Comparison of ENCODE assay signal across 24 cellular contexts in genomic region chr22:36285545-36285944, GRCh38. TPM values are rescaled to one million over a fixed set of nuclear protein-coding genes. Genes with fewer than 3 reads are reported as not detected.
DNase-seq lines count a peak whose midpoint lies in the region; ATAC-seq, FAIRE-seq and TF ChIP-seq lines count a peak whose summit lies in the region.
"Had no signal": no experiment of that assay in that cellular context is flagged by ENCODE, and none has a peak within 500 bp of the region (broad histone marks: within the 10 kb centered on the region; RNA-seq: fewer than 3 reads in every experiment).

No MANE protein-coding gene starts in this region.

- H2AFZ ChIP-seq in HepG2 (ENCODE audit: low read length) (no peak overlapping the region), smooth muscle cell (ENCODE audit: low read depth) (no peak overlapping the region)
- H2AFZ ChIP-seq: GM23248, PC-9 had no signal

- no peak for TF ChIP-seq RAD21 in HepG2 (CRISPR knock-in tag; IDR thresholded peaks at IDR 0.05)

- no TSS peak for BruUV-seq in HepG2 (replicated peaks; lab: Mats Ljungman, UMichigan)

- FAIRE-seq in HepG2 (lab: Jason Lieb, UNC): no peak
- FAIRE-seq: bronchial epithelial cell, keratinocyte had no signal

- POLR2A ChIA-PET in HepG2 (lab: Yijun Ruan, JAX): no interaction called here

- H3K27ac ChIP-seq in heart left ventricle (peak overlapping the region in 10 of 12 donors; percentile 25 to 88 (median 60)), HepG2 (ENCODE audit: extremely low read length, insufficient read depth, low read length) (no peak overlapping the region), smooth muscle cell (ENCODE audit: low read depth) (peak overlapping the region; percentile 19)
- H3K27ac ChIP-seq: HL-60, PC-9 had no signal

- no peak overlapping the region for H3K9ac ChIP-seq in HepG2 (ENCODE audit: insufficient read depth, low read depth, low read length)
- H3K9ac ChIP-seq in smooth muscle cell (ENCODE audit: low read depth): no peak overlapping the region
- H3K9ac ChIP-seq: GM23248 had no signal

- H3K4me2 ChIP-seq in HepG2 (ENCODE audit: low read depth, low read length) (no peak overlapping the region), smooth muscle cell (no peak overlapping the region)
- H3K4me2 ChIP-seq: PC-9 had no signal

- H4K20me1 ChIP-seq in HepG2 (ENCODE audit: insufficient read depth, low read length) (no peaks in the 10 kb centered on the region), smooth muscle cell (ENCODE audit: low read depth) (peaks cover 95% of the 10 kb centered on the region)

- H3K27me3 ChIP-seq in heart left ventricle (no peaks in the 10 kb centered on the region), HepG2 (ENCODE audit: control insufficient read depth in 1 of 2, insufficient read depth in 2 of 2, low read length in 2 of 2) (no peaks in the 10 kb centered on the region), smooth muscle cell (ENCODE audit: low read depth) (no peaks in the 10 kb centered on the region)

- H3K9me3 ChIP-seq in heart left ventricle (no peaks in the 10 kb centered on the region), HepG2 (ENCODE audit: low read length) (no peaks in the 10 kb centered on the region), smooth muscle cell (replicated peaks; ENCODE audit: low read depth) (no peaks in the 10 kb centered on the region)
- H3K9me3 ChIP-seq: mucosa of descending colon had no signal

- TF ChIP-seq CTCF in heart left ventricle (IDR thresholded peaks at IDR 0.05) (no peak), HepG2 (CRISPR knock-in tag; IDR thresholded peaks at IDR 0.05) (no peak), smooth muscle cell (IDR thresholded peaks at IDR 0.05; ENCODE audit: borderline replicate concordance, insufficient read depth, poor library complexity, severe bottlenecking) (no peak)

- 71 to 82% (median 79%) methylated on average over 9 to 21 of the region's 21 CpGs for WGBS in heart left ventricle, 4 donors
- 96% methylated on average over 15 of the region's 21 CpGs for WGBS in HepG2 (ENCODE audit: low lambda C conversion rate)
- WGBS in smooth muscle cell (ENCODE audit: low lambda C conversion rate): 98% methylated on average over 21 of the region's 21 CpGs

- H3K4me3 ChIP-seq in heart left ventricle: no peak overlapping the region
- no peak overlapping the region for H3K4me3 ChIP-seq in HepG2 (replicated peaks in 1 of 3; ENCODE audit: insufficient read depth in 1 of 3, low read depth in 2 of 3, low read length in 3 of 3)
- no peak overlapping the region for H3K4me3 ChIP-seq in smooth muscle cell
- H3K4me3 ChIP-seq: GM23248, mucosa of descending colon, PC-9 had no signal

- H3K4me1 ChIP-seq in heart left ventricle (peaks cover 0 to 24% (median 13%) of the 10 kb centered on the region in 12 donors), HepG2 (ENCODE audit: insufficient read depth, low read length) (no peaks in the 10 kb centered on the region), smooth muscle cell (ENCODE audit: low read depth) (no peaks in the 10 kb centered on the region)

- in situ Hi-C loops in HepG2 (cut with HindIII; ENCODE audit: extremely low pct_ligation_motif_present, low pct_unique_long_range_greater_than_20kb): loop anchor here (5.0 to 10.0 kb wide), 2 partner anchors 51 to 88 kb away; partner anchors contain the start of gene APOL2

- ATAC-seq in heart left ventricle: peak in 1 of 4 donors; percentile 1
- ATAC-seq in Right ventricle myocardium inferior: no peak
- ATAC-seq in HepG2: no peak
- ATAC-seq in GM18502 (IDR thresholded peaks at IDR 0.05; ENCODE audit: poor library complexity, unreplicated experiment): no peak
- ATAC-seq in HG03460 (IDR thresholded peaks at IDR 0.05; ENCODE audit: unreplicated experiment): no peak
- ATAC-seq in HG03442 (IDR thresholded peaks at IDR 0.05; ENCODE audit: unreplicated experiment): no peak
- ATAC-seq in HG02973 (IDR thresholded peaks at IDR 0.05; ENCODE audit: unreplicated experiment): no peak

- H3F3A ChIP-seq in smooth muscle cell (ENCODE audit: low read depth): peaks cover 81% of the 10 kb centered on the region

- intact Hi-C loops in heart left ventricle (cut with DNase I): loop anchor here in 3 of 10 donors (2.0 to 10.0 kb wide), 3 partner anchors 61 to 89 kb away; no protein-coding TSS in a partner anchor
- intact Hi-C loops in Right ventricle myocardium inferior (cut with DNase I): no loop called here
- intact Hi-C loops in HepG2 (cut with micrococcal nuclease; ENCODE audit: unreplicated experiment): no loop called here

- TF ChIP-seq POLR2A in heart left ventricle (IDR thresholded peaks at IDR 0.05) (no peak), HepG2 (IDR thresholded peaks at IDR 0.05; ENCODE audit: insufficient read depth in 1 of 2, low read depth in 2 of 2, low read length in 2 of 2) (no peak)

- H3K36me3 ChIP-seq in heart left ventricle (peaks cover 10 to 99% (median 96%) of the 10 kb centered on the region in 9 donors), HepG2 (replicated peaks in 1 of 2; ENCODE audit: control insufficient read depth in 1 of 2, insufficient read depth in 2 of 2, low read length in 2 of 2) (peaks cover 48 to 71% of the 10 kb centered on the region in 2 experiments), smooth muscle cell (ENCODE audit: low read depth) (peaks cover 45% of the 10 kb centered on the region)

- CTCF ChIA-PET in HepG2 (lab: Yijun Ruan, JAX; ENCODE audit: low intra/inter-chr PET ratio, low total read pairs): interaction anchor here (0.9 to 2.0 kb wide), 2 partner anchors 64 to 91 kb away, joined by 4 to 14 read pairs; no protein-coding TSS in a partner anchor

- H3K79me2 ChIP-seq in HepG2 (ENCODE audit: insufficient read depth, low read length) (no peaks in the 10 kb centered on the region), smooth muscle cell (ENCODE audit: low read depth) (peaks cover 15% of the 10 kb centered on the region)

- DNase-seq in heart left ventricle: peak in 1 of 5 donors; percentile 40
- DNase-seq in Right ventricle myocardium inferior (ENCODE audit: missing footprints): no peak
- DNase-seq in HepG2 (ENCODE audit: low spot score): no peak
- DNase-seq in smooth muscle cell (lab: John Stamatoyannopoulos, UW; ENCODE audit: unreplicated experiment): no peak
- DNase-seq: activated CD4-positive, alpha-beta T cell treated with anti-CD3 and anti-CD28 coated beads for 48 hours; activated T-cell treated with anti-CD3 and anti-CD28 coated beads for 4 hours; CD8-positive, alpha-beta memory T cell; DMS79 treated with DMSO at 0.1 percent for 48 hours; KBM-7; NCI-H1092; NCI-H2107; NCI-H69; occipital lobe; PC-9; stimulated activated CD4-positive, alpha-beta T cell treated with anti-CD3 and anti-CD28 coated beads, Interleukin-2, amount 100 ng/mL, for 48 hours had no signal

- TF ChIP-seq EP300 in HepG2 (IDR thresholded peaks at IDR 0.05; ENCODE audit: low read depth in 2 of 2, low read length in 2 of 2): no peak
- no peak for TF ChIP-seq EP300 in HepG2 (CRISPR knock-in tag; IDR thresholded peaks at IDR 0.05; ENCODE audit: borderline replicate concordance)

RNA-seq across cellular contexts. Expression of gene APOL1, which starts 32.6 kb away (rescaled TPM):
- 100 to 1,000 TPM in 1 of 9 donors, 10 to 100 TPM in 8; 10.4 to 132 (median 18.1) TPM for total RNA-seq in heart left ventricle
- polyA plus RNA-seq in heart left ventricle: 10 to 100 TPM; 13.4 to 18.9 TPM
- total RNA-seq in Right ventricle myocardium inferior: 22.1 TPM
- 11.2 and 20.3 TPM in 2 replicates for total RNA-seq in HepG2 (2016; rRNA removed; fragmentation: Illumina TruSeq; extraction: Trizol)
- total RNA-seq in HepG2 (2016; cell fraction: cytosol; rRNA removed; fragmentation: Illumina TruSeq; extraction: Trizol; ENCODE audit: low read depth): 2.3 and 2.8 TPM in 2 replicates
- 10.1 and 20.9 TPM in 2 replicates for total RNA-seq in HepG2 (2016; cell fraction: insoluble cytoplasmic fraction; rRNA removed; fragmentation: Illumina TruSeq; extraction: Trizol)
- total RNA-seq in HepG2 (2016; cell fraction: membrane; rRNA removed; fragmentation: Illumina TruSeq; extraction: Trizol): 3.2 and 3.4 TPM in 2 replicates
- total RNA-seq in HepG2 (2016; cell fraction: nucleus; rRNA removed; fragmentation: Illumina TruSeq; extraction: Trizol): 19.4 and 20.3 TPM in 2 replicates
- polyA plus RNA-seq in HepG2 (2011; rRNA removed): 75.0 and 124 TPM in 2 replicates
- polyA plus RNA-seq in HepG2 (2011; cell fraction: cytosol; rRNA removed): 57.2 and 84.6 TPM in 2 replicates
- 110 and 144 TPM in 2 replicates for polyA plus RNA-seq in HepG2 (2011; cell fraction: nucleus; rRNA removed)
- polyA plus RNA-seq in HepG2 (2012): 126 and 159 TPM in 2 replicates
- polyA plus RNA-seq in HepG2 (2016; cell fraction: cytosol; fragmentation: Illumina TruSeq; extraction: Trizol; ENCODE audit: low read depth): 2.5 and 2.9 TPM in 2 replicates
- polyA plus RNA-seq in HepG2 (2016; cell fraction: insoluble cytoplasmic fraction; fragmentation: Illumina TruSeq; extraction: Trizol; ENCODE audit: low read depth): 12.0 and 13.0 TPM in 2 replicates
- polyA plus RNA-seq in HepG2 (2016; cell fraction: membrane; fragmentation: Illumina TruSeq; extraction: Trizol; ENCODE audit: low read depth): 3.3 and 3.8 TPM in 2 replicates
- polyA plus RNA-seq in HepG2 (2016; cell fraction: nucleus; fragmentation: Illumina TruSeq; extraction: Trizol; ENCODE audit: insufficient read depth, low read depth): 37.3 and 42.3 TPM in 2 replicates
- polyA minus RNA-seq in HepG2 (2011; rRNA and poly(A)+ RNA removed; ENCODE audit: low replicate concordance): 2.0 and 61.9 TPM in 2 replicates
- polyA minus RNA-seq in HepG2 (2011; cell fraction: cytosol; rRNA and poly(A)+ RNA removed): 61.5 and 88.3 TPM in 2 replicates
- 34.2 and 54.7 TPM in 2 replicates for polyA minus RNA-seq in HepG2 (2011; cell fraction: nucleus; rRNA and poly(A)+ RNA removed)
- not detected in 2 replicates for total RNA-seq in smooth muscle cell
- polyA plus RNA-seq in smooth muscle cell: 0.62 and 4.9 TPM in 2 replicates

RNA-seq across cellular contexts. Expression of gene APOL2, which starts 46.2 kb away (rescaled TPM):
- total RNA-seq in heart left ventricle: 100 to 1,000 TPM in 1 of 9 donors, 10 to 100 TPM in 8; 26.6 to 213 (median 55.9) TPM
- polyA plus RNA-seq in heart left ventricle: 10 to 100 TPM; 37.2 to 44.7 TPM
- 67.0 TPM for total RNA-seq in Right ventricle myocardium inferior
- total RNA-seq in HepG2 (2016; rRNA removed; fragmentation: Illumina TruSeq; extraction: Trizol): 28.7 and 34.3 TPM in 2 replicates
- total RNA-seq in HepG2 (2016; cell fraction: cytosol; rRNA removed; fragmentation: Illumina TruSeq; extraction: Trizol; ENCODE audit: low read depth): 2.5 and 3.6 TPM in 2 replicates
- 27.0 and 29.3 TPM in 2 replicates for total RNA-seq in HepG2 (2016; cell fraction: insoluble cytoplasmic fraction; rRNA removed; fragmentation: Illumina TruSeq; extraction: Trizol)
- 8.2 and 9.0 TPM in 2 replicates for total RNA-seq in HepG2 (2016; cell fraction: membrane; rRNA removed; fragmentation: Illumina TruSeq; extraction: Trizol)
- total RNA-seq in HepG2 (2016; cell fraction: nucleus; rRNA removed; fragmentation: Illumina TruSeq; extraction: Trizol): 16.8 and 21.4 TPM in 2 replicates
- 51.2 and 94.4 TPM in 2 replicates for polyA plus RNA-seq in HepG2 (2011; rRNA removed)
- 53.4 and 72.6 TPM in 2 replicates for polyA plus RNA-seq in HepG2 (2011; cell fraction: cytosol; rRNA removed)
- 195 and 245 TPM in 2 replicates for polyA plus RNA-seq in HepG2 (2011; cell fraction: nucleus; rRNA removed)
- polyA plus RNA-seq in HepG2 (2012): 58.3 and 88.7 TPM in 2 replicates
- polyA plus RNA-seq in HepG2 (2016; cell fraction: cytosol; fragmentation: Illumina TruSeq; extraction: Trizol; ENCODE audit: low read depth): 1.8 TPM in 2 replicates
- polyA plus RNA-seq in HepG2 (2016; cell fraction: insoluble cytoplasmic fraction; fragmentation: Illumina TruSeq; extraction: Trizol; ENCODE audit: low read depth): 20.2 and 26.3 TPM in 2 replicates
- 4.4 and 5.1 TPM in 2 replicates for polyA plus RNA-seq in HepG2 (2016; cell fraction: membrane; fragmentation: Illumina TruSeq; extraction: Trizol; ENCODE audit: low read depth)
- polyA plus RNA-seq in HepG2 (2016; cell fraction: nucleus; fragmentation: Illumina TruSeq; extraction: Trizol; ENCODE audit: insufficient read depth, low read depth): 31.6 and 34.2 TPM in 2 replicates
- polyA minus RNA-seq in HepG2 (2011; rRNA and poly(A)+ RNA removed; ENCODE audit: low replicate concordance): 34.5 and 120 TPM in 2 replicates
- polyA minus RNA-seq in HepG2 (2011; cell fraction: cytosol; rRNA and poly(A)+ RNA removed): 39.4 and 67.2 TPM in 2 replicates
- 44.7 and 77.3 TPM in 2 replicates for polyA minus RNA-seq in HepG2 (2011; cell fraction: nucleus; rRNA and poly(A)+ RNA removed)
- 12.2 and 14.7 TPM in 2 replicates for total RNA-seq in smooth muscle cell
- 8.0 and 9.2 TPM in 2 replicates for polyA plus RNA-seq in smooth muscle cell
